17 cellular contexts compared by ENCODE assay signal in the genomic region with DNA sequence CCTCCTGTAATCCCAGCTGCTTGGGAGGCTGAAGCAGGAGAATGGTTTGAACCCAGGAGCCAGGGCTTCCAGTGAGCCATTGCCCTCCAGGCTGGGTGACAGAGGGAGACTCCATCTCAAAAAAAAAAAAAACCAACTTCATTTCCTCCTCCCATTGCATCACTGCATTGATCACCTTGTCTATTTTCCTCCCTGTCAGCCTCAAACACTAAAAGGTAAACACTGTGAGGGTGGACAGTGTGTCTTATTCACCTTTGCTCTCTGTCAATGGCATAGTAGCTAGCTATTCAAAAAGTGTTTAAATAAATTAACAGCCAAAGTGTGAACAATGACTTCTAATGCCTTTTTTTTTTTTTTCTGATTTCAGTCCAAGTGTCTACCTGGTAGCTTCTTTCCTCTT. TPM values are rescaled to one million over a fixed set of nuclear protein-coding genes. Genes with fewer than 3 reads are reported as not detected.
A peak's percentile ranks its signal among the peaks of the same experiment; 100 is the strongest.
DNase-seq lines count a peak whose midpoint lies in the region; ATAC-seq and TF ChIP-seq lines count a peak whose summit lies in the region.
"Had no signal": no experiment of that assay in that cellular context is flagged by ENCODE, and none has a peak within 500 bp of the region (broad histone marks: within the 10 kb centered on the region; RNA-seq: fewer than 3 reads in every experiment).

No MANE protein-coding gene starts in this region.

- no peaks in the 10 kb centered on the region for H3K9me3 ChIP-seq in right lobe of liver
- H3K9me3 ChIP-seq: A549 had no signal

- H3K27ac Mint-ChIP-seq in activated T-cell treated with anti-CD3 and anti-CD28 coated beads, Interleukin-2, amount 50 U/mL, for 72 hours: peak overlapping the region; percentile 55
- H3K27ac Mint-ChIP-seq in activated T-helper 17 cell treated with anti-CD3 and anti-CD28 coated beads, Interleukin-2, amount 50 U/mL, for 72 hours: no peak overlapping the region
- H3K27ac Mint-ChIP-seq: B cell; CD4-positive, alpha-beta T cell; CD8-positive, alpha-beta T cell had no signal

- peaks cover 13% of the 10 kb centered on the region for H3K27me3 Mint-ChIP-seq in activated T-cell treated with anti-CD3 and anti-CD28 coated beads, Interleukin-2, amount 50 U/mL, for 72 hours (ENCODE audit: low read depth)
- peaks cover 15% of the 10 kb centered on the region for H3K27me3 Mint-ChIP-seq in activated T-helper 17 cell treated with anti-CD3 and anti-CD28 coated beads, Interleukin-2, amount 50 U/mL, for 72 hours

- H3K27me3 ChIP-seq in right lobe of liver: no peaks in the 10 kb centered on the region
- H3K27me3 ChIP-seq: BLaER1 treated with 17β-estradiol and CSF1 and Interleukin-3, amounts not matched to agents 10 nM and 100 nM had no signal

- ATAC-seq in activated T-cell treated with anti-CD3 and anti-CD28 coated beads, Interleukin-2, amount 50 U/mL, for 72 hours (replicated peaks in 1 of 2): peak in 1 of 2 donors; percentile 15
- ATAC-seq in activated T-helper 17 cell treated with anti-CD3 and anti-CD28 coated beads, Interleukin-2, amount 50 U/mL, for 72 hours (replicated peaks): peak; percentile 6
- ATAC-seq in right lobe of liver: peak; percentile 76 to 95 (median 80)
- ATAC-seq: A549; CD8-positive, alpha-beta T cell had no signal

- intact Hi-C loops in right lobe of liver (cut with DNase I): no loop called here

- H3K4me3 ChIP-seq in right lobe of liver: no peak overlapping the region
- H3K4me3 ChIP-seq: A549; BLaER1 treated with 17β-estradiol and CSF1 and Interleukin-3, amounts not matched to agents 10 nM and 100 nM had no signal

- no peak for DNase-seq in activated T-cell treated with anti-CD3 and anti-CD28 coated beads, Interleukin-2, amount 50 U/mL, for 72 hours
- DNase-seq in activated T-cell treated with anti-CD3 and anti-CD28 coated beads for 4 hours (no peak), right lobe of liver (no peak), midbrain (lab: John Stamatoyannopoulos, UW) (no peak)
- DNase-seq: AML-193; Caco-2; Calu3; CD4-positive, alpha-beta T cell; CD8-positive, alpha-beta T cell; DMS79 treated with DMSO at 0.1 percent for 48 hours; GF-D8 had no signal

- no peaks in the 10 kb centered on the region for H3K36me3 ChIP-seq in right lobe of liver
- H3K36me3 ChIP-seq: BLaER1 treated with 17β-estradiol and CSF1 and Interleukin-3, amounts not matched to agents 10 nM and 100 nM had no signal

- no peaks in the 10 kb centered on the region for H3K4me1 Mint-ChIP-seq in activated T-cell treated with anti-CD3 and anti-CD28 coated beads, Interleukin-2, amount 50 U/mL, for 72 hours (ENCODE audit: low read depth)
- no peaks in the 10 kb centered on the region for H3K4me1 Mint-ChIP-seq in activated T-helper 17 cell treated with anti-CD3 and anti-CD28 coated beads, Interleukin-2, amount 50 U/mL, for 72 hours
- H3K4me1 Mint-ChIP-seq: B cell had no signal

- H3K36me3 Mint-ChIP-seq in activated T-cell treated with anti-CD3 and anti-CD28 coated beads, Interleukin-2, amount 50 U/mL, for 72 hours (ENCODE audit: insufficient read depth in 2 of 2): no peaks in the 10 kb centered on the region
- H3K36me3 Mint-ChIP-seq in activated T-helper 17 cell treated with anti-CD3 and anti-CD28 coated beads, Interleukin-2, amount 50 U/mL, for 72 hours (ENCODE audit: low read depth): no peaks in the 10 kb centered on the region
- H3K36me3 Mint-ChIP-seq: CD8-positive, alpha-beta T cell had no signal

- H3K9me3 Mint-ChIP-seq in activated T-cell treated with anti-CD3 and anti-CD28 coated beads, Interleukin-2, amount 50 U/mL, for 72 hours: no peaks in the 10 kb centered on the region
- no peaks in the 10 kb centered on the region for H3K9me3 Mint-ChIP-seq in activated T-helper 17 cell treated with anti-CD3 and anti-CD28 coated beads, Interleukin-2, amount 50 U/mL, for 72 hours
- H3K9me3 Mint-ChIP-seq: CD4-positive, alpha-beta T cell; CD8-positive, alpha-beta T cell had no signal

- peak overlapping the region in 1 of 2 donors; percentile 34 for H3K4me3 Mint-ChIP-seq in activated T-cell treated with anti-CD3 and anti-CD28 coated beads, Interleukin-2, amount 50 U/mL, for 72 hours
- H3K4me3 Mint-ChIP-seq in activated T-helper 17 cell treated with anti-CD3 and anti-CD28 coated beads, Interleukin-2, amount 50 U/mL, for 72 hours: no peak overlapping the region
- H3K4me3 Mint-ChIP-seq: B cell; CD4-positive, alpha-beta T cell; CD8-positive, alpha-beta T cell had no signal

- TF ChIP-seq POLR2A in right lobe of liver (IDR thresholded peaks at IDR 0.05): no peak

- H3K4me1 ChIP-seq in right lobe of liver: no peaks in the 10 kb centered on the region
- H3K4me1 ChIP-seq: A549; BLaER1 treated with 17β-estradiol and CSF1 and Interleukin-3, amounts not matched to agents 10 nM and 100 nM; Caco-2 had no signal

- H3K27ac ChIP-seq in right lobe of liver: no peak overlapping the region
- H3K27ac ChIP-seq: 22Rv1; A549; BLaER1 treated with 17β-estradiol and CSF1 and Interleukin-3, amounts not matched to agents 10 nM and 100 nM; C4-2B had no signal

- no peak for TF ChIP-seq CTCF in right lobe of liver (IDR thresholded peaks at IDR 0.05)

RNA-seq across cellular contexts. Expression of a gene that starts 13.4 kb away (rescaled TPM):
- total RNA-seq in activated T-cell treated with anti-CD3 and anti-CD28 coated beads, Interleukin-2, amount 50 U/mL, for 72 hours: 10 to 100 TPM; 35.0 to 41.0 TPM
- 10 to 100 TPM; 27.1 to 32.6 TPM for total RNA-seq in activated T-helper 17 cell treated with anti-CD3 and anti-CD28 coated beads, Interleukin-2, amount 50 U/mL, for 72 hours
- total RNA-seq in right lobe of liver: 10 to 100 TPM in 3 of 6 experiments, 1 to 10 TPM in 3; 7.0 to 14.2 (median 9.9) TPM
